In the genomic region with DNA sequence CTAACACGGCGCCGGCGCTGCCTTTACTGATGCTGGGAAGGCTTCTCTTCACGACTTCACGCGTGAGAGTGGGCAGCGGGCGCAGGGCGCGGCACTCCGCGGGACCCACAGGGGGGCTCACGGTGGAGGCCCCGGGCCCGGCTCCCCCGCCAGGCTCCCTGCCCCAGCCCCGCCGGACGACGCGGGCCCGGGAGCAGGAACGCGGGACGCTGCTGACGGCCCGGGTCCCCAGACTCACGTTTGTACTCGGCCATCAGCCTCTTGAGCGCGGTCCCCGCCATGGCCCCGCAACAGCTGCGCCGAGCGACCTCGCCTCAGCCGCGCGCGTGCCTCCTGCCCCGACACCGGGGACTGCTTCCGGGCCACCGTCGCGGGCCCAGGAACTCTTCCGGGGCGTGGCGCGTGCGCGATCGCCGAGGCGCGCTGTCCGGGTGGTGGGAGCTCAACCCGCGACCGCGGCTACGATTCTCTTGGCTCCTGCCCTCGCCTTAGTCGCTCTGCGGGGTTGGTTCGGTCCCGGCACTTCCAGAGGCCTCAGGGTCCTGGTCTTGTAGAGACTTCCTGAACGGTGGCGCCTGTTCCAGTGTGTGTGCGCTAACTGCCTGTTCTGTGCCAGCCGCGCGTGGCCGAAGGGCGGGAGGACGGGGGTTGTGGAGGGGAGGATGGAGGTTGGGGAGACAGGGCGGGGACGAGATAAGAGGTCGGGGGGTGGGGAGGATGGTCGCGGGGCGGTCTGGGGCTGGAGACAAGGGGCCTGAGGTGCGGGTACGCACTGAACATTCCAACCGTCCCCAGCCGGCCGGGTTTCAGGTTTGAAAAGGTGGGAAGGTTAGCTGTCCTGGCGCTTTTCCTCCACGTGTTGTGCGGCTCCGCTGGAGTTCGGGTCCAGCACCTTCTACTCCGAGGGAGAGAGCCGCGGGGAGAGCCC, we compare ENCODE assay signal across 1 cellular context.
TF ChIP-seq lines count a peak whose summit lies in the region.

A gene with protein sequence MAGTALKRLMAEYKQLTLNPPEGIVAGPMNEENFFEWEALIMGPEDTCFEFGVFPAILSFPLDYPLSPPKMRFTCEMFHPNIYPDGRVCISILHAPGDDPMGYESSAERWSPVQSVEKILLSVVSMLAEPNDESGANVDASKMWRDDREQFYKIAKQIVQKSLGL (minus strand): TSS at position 353 of the 928 bp plus-strand sequence. CDS start 72 bp downstream, at position 281.

TF ChIP-seq in K562, 482 proteins besides CTCF, POLR2A, EP300 and RAD21 (continued from another document and continues in another):
- no peak for TF ChIP-seq ATF3 (IDR thresholded peaks at IDR 0.05)
- TF ChIP-seq ATF3 (CRISPR knock-in tag; conservative IDR thresholded peaks at IDR 0.05): peak; percentile 53; the same call in 1 of the 2 replicates
- no peak for TF ChIP-seq ZNF512 (tag; IDR thresholded peaks at IDR 0.05)
- TF ChIP-seq, protein P1, sequence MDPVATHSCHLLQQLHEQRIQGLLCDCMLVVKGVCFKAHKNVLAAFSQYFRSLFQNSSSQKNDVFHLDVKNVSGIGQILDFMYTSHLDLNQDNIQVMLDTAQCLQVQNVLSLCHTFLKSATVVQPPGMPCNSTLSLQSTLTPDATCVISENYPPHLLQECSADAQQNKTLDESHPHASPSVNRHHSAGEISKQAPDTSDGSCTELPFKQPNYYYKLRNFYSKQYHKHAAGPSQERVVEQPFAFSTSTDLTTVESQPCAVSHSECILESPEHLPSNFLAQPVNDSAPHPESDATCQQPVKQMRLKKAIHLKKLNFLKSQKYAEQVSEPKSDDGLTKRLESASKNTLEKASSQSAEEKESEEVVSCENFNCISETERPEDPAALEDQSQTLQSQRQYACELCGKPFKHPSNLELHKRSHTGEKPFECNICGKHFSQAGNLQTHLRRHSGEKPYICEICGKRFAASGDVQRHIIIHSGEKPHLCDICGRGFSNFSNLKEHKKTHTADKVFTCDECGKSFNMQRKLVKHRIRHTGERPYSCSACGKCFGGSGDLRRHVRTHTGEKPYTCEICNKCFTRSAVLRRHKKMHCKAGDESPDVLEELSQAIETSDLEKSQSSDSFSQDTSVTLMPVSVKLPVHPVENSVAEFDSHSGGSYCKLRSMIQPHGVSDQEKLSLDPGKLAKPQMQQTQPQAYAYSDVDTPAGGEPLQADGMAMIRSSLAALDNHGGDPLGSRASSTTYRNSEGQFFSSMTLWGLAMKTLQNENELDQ (CRISPR knock-in tag; IDR thresholded peaks at IDR 0.05; ENCODE audit: borderline replicate concordance): no peak
- TF ChIP-seq ZKSCAN1 (IDR thresholded peaks at IDR 0.05; ENCODE audit: low read depth, low read length): no peak; the same call in 1 of the 2 replicates
- TF ChIP-seq MTF1 (CRISPR knock-in tag; IDR thresholded peaks at IDR 0.05; ENCODE audit: borderline replicate concordance): no peak
- TF ChIP-seq ZNF644 (tag; IDR thresholded peaks at IDR 0.05; ENCODE audit: low read depth): no peak
- TF ChIP-seq REST (CRISPR knock-in tag; IDR thresholded peaks at IDR 0.05; ENCODE audit: low read depth): peak; percentile 66; the same call in 1 of the 2 replicates
- TF ChIP-seq KLF1 (tag; IDR thresholded peaks at IDR 0.05): peak; percentile 70
- no peak for TF ChIP-seq PURB (CRISPR knock-in tag; IDR thresholded peaks at IDR 0.05; ENCODE audit: low read depth)
- peak in 1 of 2 experiments; percentile 81; a peak in 2 of 4 replicates for TF ChIP-seq FOXA3 (CRISPR knock-in tag; conservative IDR thresholded peaks at IDR 0.05 in 1 of 2, IDR thresholded peaks at IDR 0.05 in 1 of 2)
- peak; percentile 78 for TF ChIP-seq CREM (IDR thresholded peaks at IDR 0.05; ENCODE audit: low read depth)
- peak; percentile 48; the same call in 1 of the 2 replicates for TF ChIP-seq AFF4 (CRISPR knock-in tag; IDR thresholded peaks at IDR 0.05)
- peak; percentile 85 for TF ChIP-seq ZNF592 (IDR thresholded peaks at IDR 0.05)
- TF ChIP-seq HINFP (tag; conservative IDR thresholded peaks at IDR 0.05; ENCODE audit: low read depth): no peak
- no peak; the same call in 1 of the 2 replicates for TF ChIP-seq SMC3 (conservative IDR thresholded peaks at IDR 0.05; ENCODE audit: insufficient read depth, low read depth, low read length)
- TF ChIP-seq, protein P2, sequence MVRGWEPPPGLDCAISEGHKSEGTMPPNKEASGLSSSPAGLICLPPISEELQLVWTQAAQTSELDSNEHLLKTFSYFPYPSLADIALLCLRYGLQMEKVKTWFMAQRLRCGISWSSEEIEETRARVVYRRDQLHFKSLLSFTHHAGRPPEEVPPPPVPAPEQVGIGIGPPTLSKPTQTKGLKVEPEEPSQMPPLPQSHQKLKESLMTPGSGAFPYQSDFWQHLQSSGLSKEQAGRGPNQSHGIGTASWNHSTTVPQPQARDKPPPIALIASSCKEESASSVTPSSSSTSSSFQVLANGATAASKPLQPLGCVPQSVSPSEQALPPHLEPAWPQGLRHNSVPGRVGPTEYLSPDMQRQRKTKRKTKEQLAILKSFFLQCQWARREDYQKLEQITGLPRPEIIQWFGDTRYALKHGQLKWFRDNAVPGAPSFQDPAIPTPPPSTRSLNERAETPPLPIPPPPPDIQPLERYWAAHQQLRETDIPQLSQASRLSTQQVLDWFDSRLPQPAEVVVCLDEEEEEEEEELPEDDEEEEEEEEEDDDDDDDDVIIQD (CRISPR knock-in tag; IDR thresholded peaks at IDR 0.05): no peak
- TF ChIP-seq SNIP1 (IDR thresholded peaks at IDR 0.05; ENCODE audit: low read depth): no peak
- peak; percentile 86 for TF ChIP-seq HCFC1 (IDR thresholded peaks at IDR 0.05; ENCODE audit: low read depth, low read length)
- TF ChIP-seq TRIM24 (IDR thresholded peaks at IDR 0.05): no peak
- TF ChIP-seq FOXO4 (CRISPR knock-in tag; IDR thresholded peaks at IDR 0.05): no peak
- TF ChIP-seq MED1 (CRISPR knock-in tag; IDR thresholded peaks at IDR 0.05; ENCODE audit: borderline replicate concordance): no peak
